Comparison of ENCODE assay signal across 8 cellular contexts in genomic region chr20:32457476-32457986, GRCh38.
DNase-seq lines count a peak whose midpoint lies in the region; ATAC-seq, FAIRE-seq and TF ChIP-seq lines count a peak whose summit lies in the region.

No MANE protein-coding gene starts in this region.

- TF ChIP-seq POLR2A in GM12878 (IDR thresholded peaks at IDR 0.05; ENCODE audit: low read depth, low read length), result no peak

- intact Hi-C loops in GM12878 (cut with micrococcal nuclease; ENCODE audit: unreplicated experiment), result no loop called here

- H3K36me3 ChIP-seq in GM12878 (ENCODE audit: control insufficient read depth in 2 of 2, insufficient read depth in 2 of 2, low read length in 1 of 2) (no peaks in the 10 kb centered on the region; a peak in 1 of 4 replicates), skeletal muscle satellite cell (ENCODE audit: insufficient read depth, low read length) (no peaks in the 10 kb centered on the region)

- H3K4me3 ChIP-seq in GM12878 (no peak overlapping the region; the same call in 1 of the 2 replicates), iPS-18c (ENCODE audit: insufficient read depth, low read depth, low read length) (peak overlapping the region; percentile 60), skeletal muscle satellite cell (ENCODE audit: low read length) (peak overlapping the region; percentile 75)

- peak overlapping the region; percentile 55; the same call in 1 of the 2 replicates for H3K4me2 ChIP-seq in GM12878 (ENCODE audit: control insufficient read depth, insufficient read depth)
- peak overlapping the region; percentile 96 for H3K4me2 ChIP-seq in skeletal muscle satellite cell (ENCODE audit: low read length)

- H3K27ac ChIP-seq in GM12878 (ENCODE audit: control insufficient read depth, insufficient read depth), result no peak overlapping the region

- H3K27me3 ChIP-seq in GM12878 (replicated peaks in 1 of 2; ENCODE audit: control insufficient read depth in 2 of 2, insufficient read depth in 2 of 2, low read length in 1 of 2) (no peaks in the 10 kb centered on the region), skeletal muscle satellite cell (ENCODE audit: control insufficient read depth, insufficient read depth, low read length) (no peaks in the 10 kb centered on the region)

- no peak overlapping the region for H2AFZ ChIP-seq in GM12878 (ENCODE audit: control insufficient read depth, low read depth, low read length)

- H3K4me1 ChIP-seq in GM12878 (ENCODE audit: control insufficient read depth, insufficient read depth, low read length) (no peaks in the 10 kb centered on the region), skeletal muscle satellite cell (ENCODE audit: control insufficient read depth, insufficient read depth, low read length) (peaks cover 9% of the 10 kb centered on the region)

- WGBS in GM12878 (ENCODE audit: insufficient coverage, insufficient replicate concordance, low lambda C conversion rate, missing lambda C conversion rate), result 31% methylated on average over 27 of the region's 29 CpGs

- TF ChIP-seq CTCF in GM12878 (IDR thresholded peaks at IDR 0.05 in 2 of 3, conservative IDR thresholded peaks at IDR 0.05 in 1 of 3; ENCODE audit: control insufficient read depth in 2 of 3, extremely low read depth in 1 of 3, insufficient read depth in 1 of 3, low read depth in 3 of 3, low read length in 3 of 3), result no peak

- SMC1A ChIA-PET in GM12878 (lab: Charles Lee; ENCODE audit: uncharacterized antibody, unreplicated experiment), result no interaction called here

- POLR2A ChIA-PET in GM12878 (lab: Charles Lee), result no interaction called here

- no peak for TF ChIP-seq EP300 in GM12878 (IDR thresholded peaks at IDR 0.05; ENCODE audit: borderline replicate concordance in 1 of 2, control insufficient read depth in 1 of 2, low read depth in 2 of 2, low read length in 2 of 2)

- TF ChIP-seq RAD21 in GM12878 (IDR thresholded peaks at IDR 0.05; ENCODE audit: insufficient read depth, low read depth, low read length), result no peak

- H3K9me3 ChIP-seq in GM12878 (replicated peaks; ENCODE audit: control insufficient read depth, insufficient read depth, low read length) (no peaks in the 10 kb centered on the region), iPS-18c (ENCODE audit: control insufficient read depth, insufficient read depth, low read length) (peaks cover 3% of the 10 kb centered on the region), skeletal muscle satellite cell (replicated peaks; ENCODE audit: low read length) (no peaks in the 10 kb centered on the region)

- peak; percentile 85 for ATAC-seq in GM12878
- no peak for ATAC-seq in HG02981 (IDR thresholded peaks at IDR 0.05; ENCODE audit: unreplicated experiment)
- ATAC-seq in HG03108 (IDR thresholded peaks at IDR 0.05; ENCODE audit: unreplicated experiment), result no peak

- no peaks in the 10 kb centered on the region for H3K79me2 ChIP-seq in GM12878 (ENCODE audit: control insufficient read depth, insufficient read depth, low read length)

- no peak overlapping the region for H3K9ac ChIP-seq in GM12878 (ENCODE audit: control insufficient read depth, insufficient read depth, low read length)
- no peak overlapping the region for H3K9ac ChIP-seq in skeletal muscle satellite cell (ENCODE audit: low read depth, low read length)

- CTCF ChIA-PET in GM12878 (lab: Yijun Ruan, JAX), result interaction anchor here (0.6 to 1.5 kb wide), 2 partner anchors 8 to 763 kb away, joined by 3 read pairs; no protein-coding TSS in a partner anchor

- in situ Hi-C loops in GM12878 (cut with MboI), result no loop called here

- DNase-seq in GM03348 (ENCODE audit: low spot score) (peak; percentile 96), NCI-H1105 (lab: John Stamatoyannopoulos, UW) (peak; percentile 34), GM12878 (ENCODE audit: low read depth, low spot score) (no peak), NCI-H187 treated with DMSO at 0.1 percent for 48 hours (lab: John Stamatoyannopoulos, UW) (no peak)

- no TSS peak for BruUV-seq in GM12878 (replicated peaks; lab: Mats Ljungman, UMichigan)

- H4K20me1 ChIP-seq in GM12878 (ENCODE audit: control insufficient read depth, insufficient read depth), result no peaks in the 10 kb centered on the region

- RAD21 ChIA-PET in GM12878 (lab: Charles Lee; ENCODE audit: unreplicated experiment), result interaction anchor here (0.6 kb wide), 1 partner anchor 332 kb away, joined by 3 read pairs; no protein-coding TSS in a partner anchor

- FAIRE-seq in GM12878 (lab: Jason Lieb, UNC), result no peak

TF ChIP-seq in GM12878, 131 proteins besides CTCF, POLR2A, EP300 and RAD21:
- no peak for TF ChIP-seq MXI1 (IDR thresholded peaks at IDR 0.05; ENCODE audit: low read depth, low read length)
- peak; percentile 82 for TF ChIP-seq PKNOX1 (IDR thresholded peaks at IDR 0.05)
- TF ChIP-seq ZNF274 (IDR thresholded peaks at IDR 0.05; ENCODE audit: insufficient read depth, insufficient read length), result no peak
- peak; percentile 68 for TF ChIP-seq PBX3 (IDR thresholded peaks at IDR 0.05; ENCODE audit: insufficient replicate concordance, low read depth, low read length)

Comparison
In these comparisons a context has a peak if more than half of its experiments do, and no peak if none do; other contexts are left out.
1. DNase-seq: peak in GM03348 (single experiment) and NCI-H1105 (single experiment); none in GM12878 (single experiment) and NCI-H187 treated with DMSO at 0.1 percent for 48 hours (single experiment).